21 cellular contexts compared by ENCODE assay signal in the genomic region with DNA sequence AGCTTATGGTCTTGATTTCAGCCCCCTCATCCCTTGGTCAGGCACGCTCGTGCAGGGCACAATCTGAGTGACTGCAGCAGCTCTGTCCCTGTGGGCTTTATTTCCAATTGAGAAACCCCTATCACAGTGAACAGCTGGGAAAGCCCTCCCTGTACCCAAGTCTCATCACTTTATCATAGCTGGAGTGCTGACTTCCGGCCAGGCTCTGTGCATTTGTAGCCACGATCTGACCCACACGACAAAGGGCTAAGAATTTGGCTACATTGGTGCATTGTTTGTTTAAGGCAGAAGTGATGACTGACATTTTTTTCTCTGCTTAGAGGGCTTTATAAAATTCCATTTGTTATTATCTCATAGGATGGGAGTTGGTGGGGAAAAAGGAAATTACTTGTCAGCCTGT.
"Had no signal": no experiment of that assay in that cellular context is flagged by ENCODE, and none has a peak within 500 bp of the region (broad histone marks: within the 10 kb centered on the region; RNA-seq: fewer than 3 reads in every experiment).

No MANE protein-coding gene starts in this region.

- H3K27ac ChIP-seq: breast epithelium, epithelial cell of prostate, right lobe of liver, spleen, testis had no signal

- H3K4me1 ChIP-seq: breast epithelium, right lobe of liver had no signal

- H3K36me3 ChIP-seq: breast epithelium, right lobe of liver, spleen, stomach, upper lobe of left lung had no signal

- H3K27me3 ChIP-seq: breast epithelium, right lobe of liver, stomach, testis, upper lobe of left lung had no signal

- ATAC-seq: activated T-helper 17 cell treated with anti-CD3 and anti-CD28 coated beads, Interleukin-2, amount 50 U/mL, for 72 hours; effector memory CD8-positive, alpha-beta T cell; mucosa of descending colon; natural killer cell treated with Interleukin-12 subunit alpha and Interleukin-12 subunit beta and Interleukin-15 and Interleukin-18, amount 100 ng/mL, for 72 hours had no signal

- H3K9me3 ChIP-seq: breast epithelium, mucosa of descending colon, right lobe of liver, spleen, stomach, testis, upper lobe of left lung had no signal

- H3K4me3 ChIP-seq: breast epithelium, mucosa of descending colon, right lobe of liver, spleen, stomach, testis, upper lobe of left lung had no signal

- DNase-seq: activated CD4-positive, alpha-beta T cell treated with anti-CD3 and anti-CD28 coated beads for 1 hour; activated CD4-positive, alpha-beta T cell treated with anti-CD3 and anti-CD28 coated beads, Interleukin-2, amount 50 U/mL, for 4 hours; activated naive CD4-positive, alpha-beta T cell treated with anti-CD3 and anti-CD28 coated beads for 36 hours; activated naive CD8-positive, alpha-beta T cell treated with anti-CD3 and anti-CD28 coated beads, Interleukin-2, amount 50 U/mL, for 24 hours; aorta; dermis blood vessel endothelial cell; effector memory CD8-positive, alpha-beta T cell; head of caudate nucleus; mammary epithelial cell; mucosa of descending colon; occipital lobe; right lobe of liver; spleen; stimulated activated CD4-positive, alpha-beta T cell treated with anti-CD3 and anti-CD28 coated beads, Interleukin-1b, Interleukin-23, amount 100 ng/mL, for 48 hours; stomach; testis; upper lobe of left lung had no signal
